In the genomic region with DNA sequence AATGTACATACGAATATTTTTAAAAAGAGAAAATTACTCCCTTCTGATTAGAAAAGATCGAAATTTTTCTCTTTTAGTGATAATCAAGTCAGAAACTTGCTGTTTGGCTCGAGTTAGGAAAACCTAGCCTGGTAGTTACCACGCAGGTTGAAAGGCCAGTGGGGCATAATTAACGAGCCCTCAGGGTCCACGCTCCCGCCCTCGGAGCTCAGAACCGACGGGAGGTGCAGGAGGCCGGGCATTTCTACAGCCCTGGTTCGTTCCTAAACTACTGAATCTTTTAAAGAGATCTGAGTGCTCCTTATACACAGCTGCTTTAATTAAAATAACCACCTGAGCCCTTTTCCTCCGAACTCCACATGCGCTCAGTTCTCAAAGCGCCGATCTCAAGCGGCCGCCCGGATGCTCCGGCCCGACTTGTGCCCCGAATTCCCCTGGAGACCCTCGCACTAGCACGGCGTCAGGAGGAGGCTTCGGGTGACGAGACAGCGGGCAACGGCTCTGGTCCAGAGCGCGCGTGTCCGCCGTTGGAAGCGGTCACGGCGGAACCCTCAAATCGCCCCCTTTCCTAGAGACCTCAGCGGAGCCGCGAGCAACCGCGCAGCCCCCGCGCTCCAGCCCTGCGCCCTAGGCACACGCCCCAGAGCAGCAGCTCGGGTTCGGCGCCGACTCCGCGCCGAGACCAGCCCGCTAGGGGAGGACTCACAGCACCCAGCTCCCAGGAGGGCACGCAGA, we compare ENCODE assay signal across 8 cellular contexts. TPM values are rescaled to one million over a fixed set of nuclear protein-coding genes. Genes with fewer than 3 reads are reported as not detected.
DNase-seq lines count a peak whose midpoint lies in the region; ATAC-seq and TF ChIP-seq lines count a peak whose summit lies in the region.

No MANE protein-coding gene starts in this region.

- H3K4me1 ChIP-seq in BE2C (peaks cover 4% of the 10 kb centered on the region; the same call in 1 of the 2 replicates), left lung (peaks cover 14 to 46% of the 10 kb centered on the region in 2 donors), testis (peaks cover 8% of the 10 kb centered on the region)

- TF ChIP-seq POLR2A in testis (IDR thresholded peaks at IDR 0.05): no peak

- TF ChIP-seq CTCF in BE2C (IDR thresholded peaks at IDR 0.05; ENCODE audit: low read depth, low read length): no peak
- TF ChIP-seq CTCF in astrocyte of the cerebellum (IDR thresholded peaks at IDR 0.05; ENCODE audit: low read depth, low read length, missing control alignments): no peak
- no peak for TF ChIP-seq CTCF in left lung (IDR thresholded peaks at IDR 0.05)
- peak in 1 of 3 experiments; percentile 7 for TF ChIP-seq CTCF in testis (IDR thresholded peaks at IDR 0.05)

- H3K36me3 ChIP-seq in BE2C: peaks cover 17% of the 10 kb centered on the region
- peaks cover 0 to 14% of the 10 kb centered on the region in 2 donors for H3K36me3 ChIP-seq in left lung
- H3K36me3 ChIP-seq in testis (ENCODE audit: low read depth, missing control alignments): no peaks in the 10 kb centered on the region

- 0 to 1% methylated on average over 29 to 56 of the region's 56 CpGs for WGBS in testis, 2 donors

- H3K27me3 ChIP-seq in BE2C (no peaks in the 10 kb centered on the region), left lung (no peaks in the 10 kb centered on the region), testis (no peaks in the 10 kb centered on the region)

- no peaks in the 10 kb centered on the region for H3K9me3 ChIP-seq in BE2C
- peaks cover 0 to 2% of the 10 kb centered on the region in 2 donors for H3K9me3 ChIP-seq in left lung
- H3K9me3 ChIP-seq in testis: no peaks in the 10 kb centered on the region

- peak overlapping the region; percentile 88 to 96 for H3K27ac ChIP-seq in left lung
- peak overlapping the region; percentile 92 for H3K27ac ChIP-seq in testis

- ATAC-seq in GM19023 (IDR thresholded peaks at IDR 0.05; ENCODE audit: unreplicated experiment) (peak; percentile 11), left lung (peak; percentile 26)

- DNase-seq in BE2C (no peak), HuH-7 (ENCODE audit: low spot score) (peak; percentile 18), astrocyte of the cerebellum (ENCODE audit: low read depth) (no peak), left lung (peak in 1 of 2 donors; percentile 33), testis (peak; percentile 38), NCI-H446 (lab: John Stamatoyannopoulos, UW) (no peak), epidermal melanocyte (ENCODE audit: insufficient read length, low spot score) (no peak)

- in situ Hi-C loops in astrocyte of the cerebellum (cut with HindIII; ENCODE audit: low sequenced_read_pairs): no loop called here

- intact Hi-C loops in left lung (cut with DNase I) (no loop called here), testis (cut with DNase I; ENCODE audit: low total_unique reads) (no loop called here)

- H3K4me3 ChIP-seq in BE2C (ENCODE audit: low read depth, low read length) (peak overlapping the region; percentile 94), astrocyte of the cerebellum (ENCODE audit: low read depth, low read length) (peak overlapping the region; percentile 92), left lung (peak overlapping the region; percentile 66 to 95), testis (peak overlapping the region; percentile 89 to 97)

RNA-seq across cellular contexts. Expression of a gene that starts 0.4 kb away (rescaled TPM):
- polyA plus RNA-seq in BE2C (2012; ENCODE audit: insufficient read depth, insufficient read length, low read depth): 25.1 TPM
- total RNA-seq in left lung (10 to 100 TPM; 31.3 to 31.9 TPM), testis (100 to 1,000 TPM in 1 of 2 donors, 10 to 100 TPM in 1; 84.0 to 101 TPM)
- 32.8 TPM for polyA plus RNA-seq in testis (ENCODE audit: insufficient read depth, low read depth, low replicate concordance)

RNA-seq across cellular contexts. Expression of a gene that starts 0.5 kb away (rescaled TPM):
- 34.9 TPM for polyA plus RNA-seq in BE2C (2012; ENCODE audit: insufficient read depth, insufficient read length, low read depth)
- total RNA-seq in left lung: 10 to 100 TPM; 24.7 to 25.3 TPM
- total RNA-seq in testis: 10 to 100 TPM; 24.0 to 29.9 TPM
- polyA plus RNA-seq in testis (ENCODE audit: insufficient read depth, low read depth, low replicate concordance): 16.9 TPM

RNA-seq across cellular contexts. Expression of a gene that starts 22.9 kb away (rescaled TPM):
- 20.5 TPM for polyA plus RNA-seq in BE2C (2012; ENCODE audit: insufficient read depth, insufficient read length, low read depth)
- total RNA-seq in left lung (10 to 100 TPM; 33.5 to 37.0 TPM), testis (10 to 100 TPM; 46.1 to 64.0 TPM)
- polyA plus RNA-seq in testis (ENCODE audit: insufficient read depth, low read depth, low replicate concordance): 69.5 TPM

RNA-seq across cellular contexts. Expression of a gene that starts 50.0 kb away (rescaled TPM):
- polyA plus RNA-seq in BE2C (2012; ENCODE audit: insufficient read depth, insufficient read length, low read depth): 2.7 TPM
- 1 to 10 TPM; 1.4 to 1.7 TPM for total RNA-seq in left lung
- total RNA-seq in testis: 10 to 100 TPM; 15.4 to 20.4 TPM
- 59.4 TPM for polyA plus RNA-seq in testis (ENCODE audit: insufficient read depth, low read depth, low replicate concordance)

RNA-seq across cellular contexts. Expression of a gene that starts 50.0 kb away (rescaled TPM):
- 50.5 TPM for polyA plus RNA-seq in BE2C (2012; ENCODE audit: insufficient read depth, insufficient read length, low read depth)
- total RNA-seq in left lung (10 to 100 TPM; 16.8 to 24.0 TPM), testis (10 to 100 TPM; 48.3 to 56.6 TPM)
- polyA plus RNA-seq in testis (ENCODE audit: insufficient read depth, low read depth, low replicate concordance): 77.6 TPM

Comparison
In these comparisons a context has a peak if more than half of its experiments do, and no peak if none do; other contexts are left out.
1. DNase-seq: peak in HuH-7 (single experiment) and testis (single experiment); none in BE2C (single experiment), astrocyte of the cerebellum (single experiment), NCI-H446 (0 of 2) and epidermal melanocyte (single experiment).
2. Peak in every context shown above with its lines, with median percentiles within 50 percentile points of each other: H3K4me3 ChIP-seq.